Comparison of ENCODE assay signal across 23 cellular contexts in genomic region chr3:118729546-118729945, GRCh38.
"Had no signal": no experiment of that assay in that cellular context is flagged by ENCODE, and none has a peak within 500 bp of the region (broad histone marks: within the 10 kb centered on the region; RNA-seq: fewer than 3 reads in every experiment).

No MANE protein-coding gene starts in this region.

- H3K27me3 ChIP-seq: adrenal gland, ascending aorta, brain microvascular endothelial cell, gastroesophageal sphincter, testis, uterus had no signal

- H3K4me3 ChIP-seq: adrenal gland, ascending aorta, gastroesophageal sphincter, lower lobe of right lung, testis, uterus had no signal

- H3K4me1 ChIP-seq: adrenal gland, ascending aorta, gastroesophageal sphincter, lower lobe of right lung, testis, uterus had no signal

- H3K27ac ChIP-seq: adrenal gland, ascending aorta, brain microvascular endothelial cell, gastroesophageal sphincter, lower lobe of right lung, testis, uterus had no signal

- ATAC-seq: activated T-helper 17 cell treated with anti-CD3 and anti-CD28 coated beads, Interleukin-2, amount 50 U/mL, for 72 hours; effector memory CD8-positive, alpha-beta T cell; gastroesophageal sphincter; left lobe of liver; lower lobe of right lung; naive thymus-derived CD4-positive, alpha-beta T cell had no signal

- H3K9me3 ChIP-seq: adrenal gland, ascending aorta, gastroesophageal sphincter, lower lobe of right lung, testis, uterus had no signal

- H3K36me3 ChIP-seq: adrenal gland, ascending aorta, brain microvascular endothelial cell, gastroesophageal sphincter, lower lobe of right lung, uterus had no signal

- DNase-seq: activated CD8-positive, alpha-beta memory T cell treated with anti-CD3 and anti-CD28 coated beads for 24 hours; activated CD8-positive, alpha-beta memory T cell treated with anti-CD3 and anti-CD28 coated beads, Interleukin-2, amount 50 U/mL, for 4 hours; activated naive CD4-positive, alpha-beta T cell; activated T-cell treated with anti-CD3 and anti-CD28 coated beads, Interleukin-2, amount 50 U/mL, for 24 hours; adrenal gland; brain microvascular endothelial cell; caudate nucleus; dermis blood vessel endothelial cell; effector memory CD8-positive, alpha-beta T cell; head of caudate nucleus; hypothalamus; kidney; lower lobe of right lung; naive thymus-derived CD4-positive, alpha-beta T cell; stimulated activated CD4-positive, alpha-beta T cell treated with anti-CD3 and anti-CD28 coated beads, Interleukin-4, amount 100 ng/mL, for 1 hour; stimulated activated naive CD4-positive, alpha-beta T cell; testis; trophoblast cell; uterus had no signal
